Comparison of ENCODE assay signal across 13 cellular contexts in the genomic region with DNA sequence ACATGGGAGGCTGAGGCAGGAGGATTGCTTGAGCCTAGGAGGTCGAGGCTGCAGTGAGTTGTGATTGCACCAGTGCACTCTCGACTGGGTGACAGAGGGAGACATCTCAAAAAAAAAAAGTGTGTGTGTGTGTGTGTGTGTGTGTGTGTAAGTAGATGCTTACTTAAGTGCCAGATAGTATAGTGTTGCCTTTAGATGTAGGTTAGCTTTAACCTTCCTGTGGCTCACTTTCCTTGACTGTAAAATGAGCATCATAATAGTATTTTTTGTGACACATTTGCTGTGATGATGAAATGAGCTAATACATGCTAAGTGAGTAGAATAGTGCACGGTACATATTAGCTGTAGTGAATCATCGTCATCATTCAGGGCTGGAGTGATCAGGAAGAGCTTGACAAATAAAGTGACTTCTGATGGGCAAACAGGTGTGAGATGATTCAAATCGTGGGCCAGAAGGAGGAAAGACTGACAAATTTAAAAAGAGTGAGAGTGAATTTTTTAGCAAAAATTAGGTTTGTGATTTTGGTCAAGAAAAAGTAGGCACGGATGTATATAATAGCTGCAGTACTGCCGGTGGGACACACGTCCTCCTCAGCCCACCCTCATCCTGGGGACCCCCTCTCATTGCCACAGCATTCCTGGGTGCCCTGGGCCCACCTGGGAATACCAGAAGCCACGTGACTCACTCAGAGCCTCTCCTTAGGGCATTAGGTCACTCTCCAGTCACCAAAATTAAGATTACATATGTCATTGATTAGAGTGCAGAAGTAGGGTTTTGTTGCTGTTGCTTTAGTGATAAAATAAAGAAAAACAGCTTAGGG. TPM values are rescaled to one million over a fixed set of nuclear protein-coding genes. Genes with fewer than 3 reads are reported as not detected.
A peak's percentile ranks its signal among the peaks of the same experiment; 100 is the strongest.
DNase-seq lines count a peak whose midpoint lies in the region; ATAC-seq and TF ChIP-seq lines count a peak whose summit lies in the region.
"Had no signal": no experiment of that assay in that cellular context is flagged by ENCODE, and none has a peak within 500 bp of the region (broad histone marks: within the 10 kb centered on the region; RNA-seq: fewer than 3 reads in every experiment).

No MANE protein-coding gene starts in this region.

- peak; percentile 31; the same call in 2 of the 3 replicates for ATAC-seq in SK-N-SH treated with all-trans-retinoic acid at 6 μM for 48 hours
- no peak for ATAC-seq in HG03280 (IDR thresholded peaks at IDR 0.05; ENCODE audit: unreplicated experiment)
- no peak for ATAC-seq in GM19351 (IDR thresholded peaks at IDR 0.05; ENCODE audit: unreplicated experiment)

- no peaks in the 10 kb centered on the region for H3K9me3 Mint-ChIP-seq in activated naive CD4-positive, alpha-beta T cell treated with anti-CD3 and anti-CD28 coated beads for 36 hours

- H3K27me3 Mint-ChIP-seq in activated naive CD4-positive, alpha-beta T cell treated with anti-CD3 and anti-CD28 coated beads for 36 hours (ENCODE audit: low read depth): no peaks in the 10 kb centered on the region

- peaks cover 98% of the 10 kb centered on the region for H3K4me1 Mint-ChIP-seq in activated naive CD4-positive, alpha-beta T cell treated with anti-CD3 and anti-CD28 coated beads for 36 hours (ENCODE audit: low read depth)

- peak; percentile 68 for DNase-seq in activated naive CD4-positive, alpha-beta T cell treated with anti-CD3 and anti-CD28 coated beads for 36 hours
- DNase-seq in activated naive CD4-positive, alpha-beta T cell treated with Interleukin-2 at 50 U/mL for 16 hours: no peak
- peak; percentile 31 for DNase-seq in epithelial cell of prostate (ENCODE audit: low read depth, low spot score)
- DNase-seq in stomach: no peak
- DNase-seq in NCI-H2227 (lab: John Stamatoyannopoulos, UW; ENCODE audit: unreplicated experiment): no peak
- DNase-seq: BE2C, kidney, NCI-H146, uterus had no signal

- CTCF ChIA-PET in activated naive CD4-positive, alpha-beta T cell treated with anti-CD3 and anti-CD28 coated beads for 36 hours (lab: Charles Lee): interaction anchor here (0.6 to 16.1 kb wide), 12 partner anchors 9 to 426 kb away, joined by 3 to 511 read pairs (median 4); partner anchors contain the start of gene EIF2D

- no peak overlapping the region for H3K4me3 ChIP-seq in stomach
- H3K4me3 ChIP-seq: esophagus muscularis mucosa, uterus had no signal

- peaks cover 70% of the 10 kb centered on the region for H3K36me3 Mint-ChIP-seq in activated naive CD4-positive, alpha-beta T cell treated with anti-CD3 and anti-CD28 coated beads for 36 hours (ENCODE audit: low read depth)

- peaks cover 0 to 8% (median 5%) of the 10 kb centered on the region in 4 donors for H3K36me3 ChIP-seq in stomach
- H3K36me3 ChIP-seq: BE2C, uterus had no signal

- TF ChIP-seq EP300 in stomach (IDR thresholded peaks at IDR 0.05): no peak

- peak overlapping the region; percentile 76 for H3K4me3 Mint-ChIP-seq in activated naive CD4-positive, alpha-beta T cell treated with anti-CD3 and anti-CD28 coated beads for 36 hours

- no peaks in the 10 kb centered on the region for H3K9me3 ChIP-seq in stomach
- H3K9me3 ChIP-seq: BE2C, esophagus muscularis mucosa, uterus had no signal

- no peaks in the 10 kb centered on the region for H3K27me3 ChIP-seq in stomach
- H3K27me3 ChIP-seq: BE2C, esophagus muscularis mucosa, uterus had no signal

- no peak for TF ChIP-seq CTCF in stomach (IDR thresholded peaks at IDR 0.05)

- WGBS in stomach, 5 donors: 57 to 68% (median 63%) methylated on average over 9 of the region's 9 CpGs

- TF ChIP-seq POLR2A in stomach (IDR thresholded peaks at IDR 0.05): no peak

- peak overlapping the region; percentile 100 for H3K27ac Mint-ChIP-seq in activated naive CD4-positive, alpha-beta T cell treated with anti-CD3 and anti-CD28 coated beads for 36 hours

- intact Hi-C loops in activated naive CD4-positive, alpha-beta T cell treated with anti-CD3 and anti-CD28 coated beads for 36 hours (cut with micrococcal nuclease): loop anchor here (1.0 to 10.0 kb wide), 5 partner anchors 8 to 1261 kb away; partner anchors contain the start of gene CD46
- intact Hi-C loops in stomach (cut with DNase I; ENCODE audit: low total_unique reads): no loop called here

- peaks cover 7 to 95% (median 39%) of the 10 kb centered on the region in 4 donors for H3K4me1 ChIP-seq in stomach
- H3K4me1 ChIP-seq: BE2C, uterus had no signal

- H3K27ac ChIP-seq in epithelial cell of prostate: no peak overlapping the region
- peak overlapping the region; percentile 25 to 83 (median 60) for H3K27ac ChIP-seq in stomach
- H3K27ac ChIP-seq: esophagus muscularis mucosa, uterus had no signal

TF ChIP-seq in SK-N-SH treated with all-trans-retinoic acid at 6 μM for 48 hours, 23 proteins besides CTCF, POLR2A, EP300 and RAD21 (continues in another document):
- no peak for TF ChIP-seq POU6F1 (CRISPR knock-in tag; IDR thresholded peaks at IDR 0.05; ENCODE audit: borderline replicate concordance, low read depth)
- no peak for TF ChIP-seq ZFP30 (CRISPR knock-in tag; IDR thresholded peaks at IDR 0.05)
- TF ChIP-seq ZNF565 (CRISPR knock-in tag; conservative IDR thresholded peaks at IDR 0.05; ENCODE audit: low read depth): no peak
- no peak for TF ChIP-seq ISL1 (CRISPR knock-in tag; IDR thresholded peaks at IDR 0.05)
- TF ChIP-seq CSDC2 (CRISPR knock-in tag; IDR thresholded peaks at IDR 0.05): no peak
- no peak for TF ChIP-seq ZNF8 (CRISPR knock-in tag; IDR thresholded peaks at IDR 0.05)
- TF ChIP-seq ZFP3 (CRISPR knock-in tag; IDR thresholded peaks at IDR 0.05): no peak
- no peak for TF ChIP-seq CSRNP3 (CRISPR knock-in tag; IDR thresholded peaks at IDR 0.05)
- no peak for TF ChIP-seq TSHZ2 (CRISPR knock-in tag; IDR thresholded peaks at IDR 0.05)
- TF ChIP-seq TOX (CRISPR knock-in tag; IDR thresholded peaks at IDR 0.05; ENCODE audit: borderline replicate concordance): no peak
- TF ChIP-seq BACH2 (CRISPR knock-in tag; IDR thresholded peaks at IDR 0.05; ENCODE audit: borderline replicate concordance): no peak
- TF ChIP-seq OSR1 (CRISPR knock-in tag; IDR thresholded peaks at IDR 0.05): no peak

RNA-seq across cellular contexts. Expression of gene EIF2D, which starts 33.9 kb away (rescaled TPM):
- 100 to 1,000 TPM; 116 to 122 TPM for total RNA-seq in activated naive CD4-positive, alpha-beta T cell treated with anti-CD3 and anti-CD28 coated beads for 36 hours
- total RNA-seq in stomach: 100 to 1,000 TPM in 1 of 5 donors, 10 to 100 TPM in 4; 16.9 to 130 (median 39.8) TPM
- polyA plus RNA-seq in stomach: 10 to 100 TPM; 48.7 to 55.8 (median 48.9) TPM

RNA-seq across cellular contexts. Expression of gene DYRK3, which starts 57.0 kb away (rescaled TPM):
- 1 to 10 TPM; 6.5 to 6.7 TPM for total RNA-seq in activated naive CD4-positive, alpha-beta T cell treated with anti-CD3 and anti-CD28 coated beads for 36 hours
- 10 to 100 TPM in 1 of 5 donors, 1 to 10 TPM in 3, not detected in 1; 1.2 to 21.9 (median 4.7) TPM for total RNA-seq in stomach
- polyA plus RNA-seq in stomach: 1 to 10 TPM; 1.5 to 3.2 (median 2.1) TPM

Comparison
In these comparisons a context has a peak if more than half of its experiments do, and no peak if none do; other contexts are left out.
1. DNase-seq: peak in activated naive CD4-positive, alpha-beta T cell treated with anti-CD3 and anti-CD28 coated beads for 36 hours (single experiment) and epithelial cell of prostate (single experiment); none in activated naive CD4-positive, alpha-beta T cell treated with Interleukin-2 at 50 U/mL for 16 hours (single experiment), stomach (single experiment) and NCI-H2227 (single experiment).